1 cellular context compared by ENCODE assay signal in the genomic region with DNA sequence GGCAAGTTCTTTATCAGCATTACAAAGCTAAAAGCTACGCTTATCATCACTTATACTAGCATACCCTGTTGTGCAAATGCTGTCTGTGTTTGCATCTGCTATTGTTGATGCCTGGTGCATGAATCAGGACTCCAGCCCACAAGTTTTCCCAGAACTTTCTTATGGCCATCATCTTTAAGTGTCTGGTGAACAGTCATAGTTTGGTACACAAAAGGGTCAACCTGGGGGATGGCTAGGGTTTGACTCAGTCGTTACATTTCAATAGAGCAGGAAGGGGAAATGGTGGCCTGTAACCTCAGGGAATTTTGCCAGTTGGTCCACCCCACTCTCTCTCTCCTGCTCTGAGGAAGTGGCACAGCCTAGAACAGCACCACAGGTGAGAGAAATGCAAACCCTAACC.
TF ChIP-seq lines count a peak whose summit lies in the region.

No MANE protein-coding gene starts in this region.

TF ChIP-seq in GM12878, 131 proteins besides CTCF, POLR2A, EP300 and RAD21:
- no peak for TF ChIP-seq FOXK2 (IDR thresholded peaks at IDR 0.05)
- no peak for TF ChIP-seq MYB (IDR thresholded peaks at IDR 0.05; ENCODE audit: borderline replicate concordance, low read depth, low read length)
- TF ChIP-seq CBX5 (IDR thresholded peaks at IDR 0.05; ENCODE audit: low read depth), result no peak
- no peak for TF ChIP-seq IKZF2 (IDR thresholded peaks at IDR 0.05)
- TF ChIP-seq FOS (IDR thresholded peaks at IDR 0.05; ENCODE audit: borderline replicate concordance, extremely low read depth, insufficient read length), result no peak
- TF ChIP-seq SMARCA5 (IDR thresholded peaks at IDR 0.05), result no peak
- TF ChIP-seq NR2F1 (conservative IDR thresholded peaks at IDR 0.05), result no peak
